10 cellular contexts compared by ENCODE assay signal in the genomic region with DNA sequence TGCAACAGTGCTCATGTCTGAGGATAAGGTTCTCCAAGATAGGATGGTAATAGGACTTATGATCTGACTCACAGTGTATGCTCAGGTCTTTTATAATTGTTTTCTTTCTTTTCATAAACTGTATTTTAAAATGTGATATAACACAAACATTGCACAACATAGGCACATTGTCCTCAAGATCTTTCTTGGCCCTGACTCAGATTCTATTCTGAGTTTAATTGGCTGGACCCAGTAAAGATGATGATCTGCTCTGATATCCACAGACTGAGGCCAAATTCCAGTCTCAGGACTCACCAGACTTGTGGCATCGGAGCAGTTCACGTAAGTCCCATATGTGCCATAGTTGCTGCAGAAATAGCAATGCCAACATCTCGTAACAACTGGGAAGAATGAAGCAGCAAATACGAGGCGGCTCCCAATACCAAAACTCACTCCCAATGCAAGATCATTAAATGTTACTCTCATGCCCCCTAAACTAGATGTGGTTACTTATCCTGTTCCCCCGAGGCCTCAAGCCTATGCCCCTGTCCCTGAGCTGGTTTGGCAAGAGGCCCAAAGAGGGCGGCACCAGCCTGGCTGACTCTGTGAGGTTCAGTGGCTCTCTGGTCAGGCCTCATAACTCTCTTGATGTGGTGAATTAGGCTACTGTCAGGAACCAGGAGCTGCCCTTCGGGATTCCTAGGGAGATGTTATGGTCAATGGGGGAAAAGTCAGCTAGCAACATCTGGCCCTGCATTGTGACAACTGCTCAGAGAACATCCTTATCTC.
DNase-seq lines count a peak whose midpoint lies in the region; ATAC-seq and TF ChIP-seq lines count a peak whose summit lies in the region.
"Had no signal": no experiment of that assay in that cellular context is flagged by ENCODE, and none has a peak within 500 bp of the region (broad histone marks: within the 10 kb centered on the region; RNA-seq: fewer than 3 reads in every experiment).

No MANE protein-coding gene starts in this region.

- no peaks in the 10 kb centered on the region for H3K9me3 ChIP-seq in SJSA1 (replicated peaks)

- ATAC-seq in GM18909 (IDR thresholded peaks at IDR 0.05; ENCODE audit: poor library complexity, unreplicated experiment) = peak; percentile 6
- peak; percentile 15 for ATAC-seq in stimulated activated effector memory CD8-positive, alpha-beta T cell treated with anti-CD3 and anti-CD28 coated beads, Interleukin-12 subunit alpha, Interleukin-12 subunit beta, amount 100 ng/mL, for 72 hours
- no peak for ATAC-seq in GM21423 (IDR thresholded peaks at IDR 0.05; ENCODE audit: unreplicated experiment)

- TF ChIP-seq CTCF in fibroblast of the aortic adventitia (IDR thresholded peaks at IDR 0.05; ENCODE audit: insufficient read depth, low read length) = no peak

- H3K36me3 ChIP-seq in SJSA1 = no peaks in the 10 kb centered on the region

- DNase-seq in SJSA1 (ENCODE audit: low read depth in 1 of 2, low spot score in 2 of 2) (peak; percentile 71 to 76), fibroblast of the aortic adventitia (ENCODE audit: low read depth) (peak; percentile 97), OCI-M1 (lab: John Stamatoyannopoulos, UW) (no peak), Kasumi-1 (lab: John Stamatoyannopoulos, UW) (no peak)
- peak in 1 of 2 donors; percentile 62 for DNase-seq in stimulated activated effector memory CD8-positive, alpha-beta T cell treated with anti-CD3 and anti-CD28 coated beads, Interleukin-12 subunit alpha, Interleukin-12 subunit beta, amount 100 ng/mL, for 72 hours (ENCODE audit: low spot score in 2 of 2)
- DNase-seq: anterior cingulate cortex, GF-D8, NCI-H2171 had no signal

- peaks cover 47% of the 10 kb centered on the region for H3K4me1 ChIP-seq in SJSA1 (replicated peaks)

- H3K27ac Mint-ChIP-seq in stimulated activated effector memory CD8-positive, alpha-beta T cell treated with anti-CD3 and anti-CD28 coated beads, Interleukin-12 subunit alpha, Interleukin-12 subunit beta, amount 100 ng/mL, for 72 hours = no peak overlapping the region

- no peaks in the 10 kb centered on the region for H3K36me3 Mint-ChIP-seq in stimulated activated effector memory CD8-positive, alpha-beta T cell treated with anti-CD3 and anti-CD28 coated beads, Interleukin-12 subunit alpha, Interleukin-12 subunit beta, amount 100 ng/mL, for 72 hours

- H3K4me1 Mint-ChIP-seq in stimulated activated effector memory CD8-positive, alpha-beta T cell treated with anti-CD3 and anti-CD28 coated beads, Interleukin-12 subunit alpha, Interleukin-12 subunit beta, amount 100 ng/mL, for 72 hours = peaks cover 19% of the 10 kb centered on the region

- no peaks in the 10 kb centered on the region for H3K27me3 ChIP-seq in SJSA1 (replicated peaks)

- peak overlapping the region; percentile 76 for H3K27ac ChIP-seq in SJSA1

- H3K9me3 Mint-ChIP-seq in stimulated activated effector memory CD8-positive, alpha-beta T cell treated with anti-CD3 and anti-CD28 coated beads, Interleukin-12 subunit alpha, Interleukin-12 subunit beta, amount 100 ng/mL, for 72 hours = no peaks in the 10 kb centered on the region

- H3K4me3 ChIP-seq in SJSA1 (no peak overlapping the region), fibroblast of the aortic adventitia (ENCODE audit: low read depth, low read length) (no peak overlapping the region)

- no peak overlapping the region for H3K4me3 Mint-ChIP-seq in stimulated activated effector memory CD8-positive, alpha-beta T cell treated with anti-CD3 and anti-CD28 coated beads, Interleukin-12 subunit alpha, Interleukin-12 subunit beta, amount 100 ng/mL, for 72 hours

Comparison
In these comparisons a context has a peak if more than half of its experiments do, and no peak if none do; other contexts are left out.
1. DNase-seq: peak in SJSA1 (2 of 2) and fibroblast of the aortic adventitia (single experiment); none in OCI-M1 (single experiment) and Kasumi-1 (0 of 2).